In genomic region chr15:70091649-70092461, GRCh38 we compare ENCODE assay signal across 9 cellular contexts. TPM values are rescaled to one million over a fixed set of nuclear protein-coding genes. Genes with fewer than 3 reads are reported as not detected.
DNase-seq lines count a peak whose midpoint lies in the region; ATAC-seq and TF ChIP-seq lines count a peak whose summit lies in the region.
"Had no signal": no experiment of that assay in that cellular context is flagged by ENCODE, and none has a peak within 500 bp of the region (broad histone marks: within the 10 kb centered on the region; RNA-seq: fewer than 3 reads in every experiment).

No MANE protein-coding gene starts in this region.

- no peak overlapping the region for H3K27ac Mint-ChIP-seq in activated naive CD4-positive, alpha-beta T cell treated with anti-CD3 and anti-CD28 coated beads for 36 hours

- ATAC-seq in HG02759 (IDR thresholded peaks at IDR 0.05; ENCODE audit: unreplicated experiment) (no peak), HG02798 (IDR thresholded peaks at IDR 0.05; ENCODE audit: poor library complexity, unreplicated experiment) (no peak)

- TF ChIP-seq RAD21 in liver (IDR thresholded peaks at IDR 0.05): peak; percentile 32 to 40

- H3K27ac ChIP-seq in C4-2B: peak overlapping the region; percentile 97
- H3K27ac ChIP-seq in liver (ENCODE audit: low read depth in 1 of 2, low read length in 2 of 2): no peak overlapping the region
- H3K27ac ChIP-seq: pancreas had no signal

- H3K4me3 Mint-ChIP-seq in activated naive CD4-positive, alpha-beta T cell treated with anti-CD3 and anti-CD28 coated beads for 36 hours: no peak overlapping the region

- H3K36me3 ChIP-seq in liver (ENCODE audit: control insufficient read depth in 4 of 4, insufficient read depth in 3 of 4, low read depth in 1 of 4, low read length in 3 of 4): peaks cover 2 to 12% (median 7%) of the 10 kb centered on the region in 4 donors

- H3K4me1 ChIP-seq in liver (ENCODE audit: control insufficient read depth in 4 of 4, insufficient read depth in 4 of 4, low read length in 3 of 4): peaks cover 22 to 53% (median 38%) of the 10 kb centered on the region in 4 donors

- TF ChIP-seq CTCF in C4-2B (conservative IDR thresholded peaks at IDR 0.05): no peak
- no peak for TF ChIP-seq CTCF in liver (IDR thresholded peaks at IDR 0.05; ENCODE audit: low read depth, low read length, missing input control)

- peak; percentile 95 for DNase-seq in NCI-H1105 treated with DMSO at 0.1 percent for 48 hours (lab: John Stamatoyannopoulos, UW)
- peak; percentile 5 for DNase-seq in activated CD4-positive, alpha-beta T cell treated with anti-CD3 and anti-CD28 coated beads, Interleukin-2, amount 50 U/mL, for 1 hour
- no peak for DNase-seq in posterior vena cava (ENCODE audit: low spot score)
- DNase-seq in activated naive CD4-positive, alpha-beta T cell treated with anti-CD3 and anti-CD28 coated beads for 36 hours: no peak

- 62% methylated on average over 12 of the region's 12 CpGs for whole genome bisulfite sequencing in liver

- H3K9me3 Mint-ChIP-seq in activated naive CD4-positive, alpha-beta T cell treated with anti-CD3 and anti-CD28 coated beads for 36 hours: no peaks in the 10 kb centered on the region

- no peaks in the 10 kb centered on the region for H3K27me3 Mint-ChIP-seq in activated naive CD4-positive, alpha-beta T cell treated with anti-CD3 and anti-CD28 coated beads for 36 hours (ENCODE audit: low read depth)

- H3K36me3 Mint-ChIP-seq in activated naive CD4-positive, alpha-beta T cell treated with anti-CD3 and anti-CD28 coated beads for 36 hours (ENCODE audit: low read depth): peaks cover 61% of the 10 kb centered on the region

- H3K9ac ChIP-seq in liver (ENCODE audit: low read depth in 1 of 2, low read length in 2 of 2): no peak overlapping the region

- no peak overlapping the region for H3K4me3 ChIP-seq in liver (ENCODE audit: low read depth in 1 of 3, low read length in 3 of 3)
- H3K4me3 ChIP-seq: pancreas had no signal

- no peaks in the 10 kb centered on the region for H3K27me3 ChIP-seq in liver (ENCODE audit: control insufficient read depth in 4 of 4, insufficient read depth in 4 of 4, low read length in 3 of 4)
- H3K27me3 ChIP-seq: pancreas had no signal

- H3K9me3 ChIP-seq in liver (ENCODE audit: control insufficient read depth in 4 of 4, low read length in 3 of 4): no peaks in the 10 kb centered on the region
- H3K9me3 ChIP-seq: pancreas had no signal

- CTCF ChIA-PET in activated naive CD4-positive, alpha-beta T cell treated with anti-CD3 and anti-CD28 coated beads for 36 hours (lab: Charles Lee): interaction anchor here (0.6 to 1.6 kb wide), 5 partner anchors 89 to 516 kb away, joined by 3 to 5 read pairs (median 3); no protein-coding TSS in a partner anchor

- intact Hi-C loops in posterior vena cava (cut with DNase I): no loop called here
- intact Hi-C loops in activated naive CD4-positive, alpha-beta T cell treated with anti-CD3 and anti-CD28 coated beads for 36 hours (cut with micrococcal nuclease): no loop called here

- peaks cover 77% of the 10 kb centered on the region for H3K4me1 Mint-ChIP-seq in activated naive CD4-positive, alpha-beta T cell treated with anti-CD3 and anti-CD28 coated beads for 36 hours (ENCODE audit: low read depth)

TF ChIP-seq in liver, 16 proteins besides CTCF, POLR2A, EP300 and RAD21:
- TF ChIP-seq FOXA2 (IDR thresholded peaks at IDR 0.05): peak; percentile 24
- no peak for TF ChIP-seq FOXA1 (IDR thresholded peaks at IDR 0.05)
- TF ChIP-seq YY1 (IDR thresholded peaks at IDR 0.05): peak; percentile 51
- TF ChIP-seq, protein P1, sequence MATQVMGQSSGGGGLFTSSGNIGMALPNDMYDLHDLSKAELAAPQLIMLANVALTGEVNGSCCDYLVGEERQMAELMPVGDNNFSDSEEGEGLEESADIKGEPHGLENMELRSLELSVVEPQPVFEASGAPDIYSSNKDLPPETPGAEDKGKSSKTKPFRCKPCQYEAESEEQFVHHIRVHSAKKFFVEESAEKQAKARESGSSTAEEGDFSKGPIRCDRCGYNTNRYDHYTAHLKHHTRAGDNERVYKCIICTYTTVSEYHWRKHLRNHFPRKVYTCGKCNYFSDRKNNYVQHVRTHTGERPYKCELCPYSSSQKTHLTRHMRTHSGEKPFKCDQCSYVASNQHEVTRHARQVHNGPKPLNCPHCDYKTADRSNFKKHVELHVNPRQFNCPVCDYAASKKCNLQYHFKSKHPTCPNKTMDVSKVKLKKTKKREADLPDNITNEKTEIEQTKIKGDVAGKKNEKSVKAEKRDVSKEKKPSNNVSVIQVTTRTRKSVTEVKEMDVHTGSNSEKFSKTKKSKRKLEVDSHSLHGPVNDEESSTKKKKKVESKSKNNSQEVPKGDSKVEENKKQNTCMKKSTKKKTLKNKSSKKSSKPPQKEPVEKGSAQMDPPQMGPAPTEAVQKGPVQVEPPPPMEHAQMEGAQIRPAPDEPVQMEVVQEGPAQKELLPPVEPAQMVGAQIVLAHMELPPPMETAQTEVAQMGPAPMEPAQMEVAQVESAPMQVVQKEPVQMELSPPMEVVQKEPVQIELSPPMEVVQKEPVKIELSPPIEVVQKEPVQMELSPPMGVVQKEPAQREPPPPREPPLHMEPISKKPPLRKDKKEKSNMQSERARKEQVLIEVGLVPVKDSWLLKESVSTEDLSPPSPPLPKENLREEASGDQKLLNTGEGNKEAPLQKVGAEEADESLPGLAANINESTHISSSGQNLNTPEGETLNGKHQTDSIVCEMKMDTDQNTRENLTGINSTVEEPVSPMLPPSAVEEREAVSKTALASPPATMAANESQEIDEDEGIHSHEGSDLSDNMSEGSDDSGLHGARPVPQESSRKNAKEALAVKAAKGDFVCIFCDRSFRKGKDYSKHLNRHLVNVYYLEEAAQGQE (IDR thresholded peaks at IDR 0.05): no peak
- TF ChIP-seq MAX (IDR thresholded peaks at IDR 0.05): no peak
- TF ChIP-seq ATF3 (IDR thresholded peaks at IDR 0.05): no peak
- no peak for TF ChIP-seq JUND (IDR thresholded peaks at IDR 0.05)
- no peak for TF ChIP-seq NR2F2 (IDR thresholded peaks at IDR 0.05)
- TF ChIP-seq, protein P2, sequence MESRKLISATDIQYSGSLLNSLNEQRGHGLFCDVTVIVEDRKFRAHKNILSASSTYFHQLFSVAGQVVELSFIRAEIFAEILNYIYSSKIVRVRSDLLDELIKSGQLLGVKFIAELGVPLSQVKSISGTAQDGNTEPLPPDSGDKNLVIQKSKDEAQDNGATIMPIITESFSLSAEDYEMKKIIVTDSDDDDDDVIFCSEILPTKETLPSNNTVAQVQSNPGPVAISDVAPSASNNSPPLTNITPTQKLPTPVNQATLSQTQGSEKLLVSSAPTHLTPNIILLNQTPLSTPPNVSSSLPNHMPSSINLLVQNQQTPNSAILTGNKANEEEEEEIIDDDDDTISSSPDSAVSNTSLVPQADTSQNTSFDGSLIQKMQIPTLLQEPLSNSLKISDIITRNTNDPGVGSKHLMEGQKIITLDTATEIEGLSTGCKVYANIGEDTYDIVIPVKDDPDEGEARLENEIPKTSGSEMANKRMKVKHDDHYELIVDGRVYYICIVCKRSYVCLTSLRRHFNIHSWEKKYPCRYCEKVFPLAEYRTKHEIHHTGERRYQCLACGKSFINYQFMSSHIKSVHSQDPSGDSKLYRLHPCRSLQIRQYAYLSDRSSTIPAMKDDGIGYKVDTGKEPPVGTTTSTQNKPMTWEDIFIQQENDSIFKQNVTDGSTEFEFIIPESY (IDR thresholded peaks at IDR 0.05): peak; percentile 21
- peak; percentile 61 for TF ChIP-seq SP1 (IDR thresholded peaks at IDR 0.05)
- peak; percentile 85 to 91 for TF ChIP-seq RXRA (IDR thresholded peaks at IDR 0.05)
- TF ChIP-seq EGR1 (IDR thresholded peaks at IDR 0.05; ENCODE audit: low read depth in 2 of 2): no peak
- peak; percentile 53 to 73 for TF ChIP-seq HNF4A (conservative IDR thresholded peaks at IDR 0.05)
- no peak for TF ChIP-seq TAF1 (conservative IDR thresholded peaks at IDR 0.05)
- TF ChIP-seq HNF4G (IDR thresholded peaks at IDR 0.05): no peak
- TF ChIP-seq GABPA (IDR thresholded peaks at IDR 0.05 in 1 of 2, conservative IDR thresholded peaks at IDR 0.05 in 1 of 2): no peak
TF ChIP-seq in liver: peak in this region for 6.

RNA-seq across cellular contexts. Expression of gene TLE3, which starts 5.9 kb away (rescaled TPM):
- total RNA-seq in liver (10 to 100 TPM in 1 of 2 donors, 1 to 10 TPM in 1; 8.5 to 13.7 TPM), posterior vena cava (10 to 100 TPM; 45.5 to 50.9 TPM)
- polyA plus RNA-seq in liver: 1 to 10 TPM; 1.2 to 8.5 TPM
- total RNA-seq in activated naive CD4-positive, alpha-beta T cell treated with anti-CD3 and anti-CD28 coated beads for 36 hours: 100 to 1,000 TPM; 105 to 109 TPM

Comparison
In these comparisons a context has a peak if more than half of its experiments do, and no peak if none do; other contexts are left out.
1. DNase-seq: peak in NCI-H1105 treated with DMSO at 0.1 percent for 48 hours (single experiment) and activated CD4-positive, alpha-beta T cell treated with anti-CD3 and anti-CD28 coated beads, Interleukin-2, amount 50 U/mL, for 1 hour (single experiment); none in posterior vena cava (single experiment) and activated naive CD4-positive, alpha-beta T cell treated with anti-CD3 and anti-CD28 coated beads for 36 hours (single experiment).